Comparison of ENCODE assay signal across 23 cellular contexts in genomic region chr3:59850352-59850870, GRCh38.
"Had no signal": no experiment of that assay in that cellular context is flagged by ENCODE, and none has a peak within 500 bp of the region (broad histone marks: within the 10 kb centered on the region; RNA-seq: fewer than 3 reads in every experiment).

No MANE protein-coding gene starts in this region.

- DNase-seq: effector memory CD8-positive, alpha-beta T cell; esophagus squamous epithelium; foreskin fibroblast; glutamatergic neuron; immature natural killer cell; left colon; naive thymus-derived CD4-positive, alpha-beta T cell; posterior cingulate gyrus; sigmoid colon; stimulated activated CD4-positive, alpha-beta T cell treated with anti-CD3 and anti-CD28 coated beads, Interleukin-2, amount 100 ng/mL, for 24 hours; stimulated activated CD4-positive, alpha-beta T cell treated with anti-CD3 and anti-CD28 coated beads, Interleukin-4, amount 100 ng/mL, for 4 hours; stimulated activated naive B cell treated with anti-CD40 and anti-IgM and Interleukin-4, amounts not matched to agents 10 μg/mL and 1 μg/mL and 100 μg/mL, for 72 hours; stimulated activated naive CD8-positive, alpha-beta T cell treated with anti-CD3 and anti-CD28 coated beads, Interleukin-15, amount 100 ng/mL, for 72 hours; testis; upper lobe of right lung had no signal

- H3K27ac Mint-ChIP-seq: dendritic cell treated with granulocyte-macrophage colony-stimulating factor and Interleukin-4, amounts not matched to agents 40 ng/mL and 50 ng/mL, for 4 days; effector memory CD8-positive, alpha-beta T cell; immature natural killer cell; naive thymus-derived CD4-positive, alpha-beta T cell; stimulated activated naive B cell treated with anti-CD40 and anti-IgM and Interleukin-4, amounts not matched to agents 10 μg/mL and 1 μg/mL and 100 μg/mL, for 72 hours had no signal

- ATAC-seq: effector memory CD8-positive, alpha-beta T cell; gastroesophageal sphincter; left colon; naive thymus-derived CD4-positive, alpha-beta T cell; stimulated activated naive B cell treated with anti-CD40 and anti-IgM and Interleukin-4, amounts not matched to agents 10 μg/mL and 1 μg/mL and 100 μg/mL, for 72 hours; stimulated activated naive CD8-positive, alpha-beta T cell treated with anti-CD3 and anti-CD28 coated beads, Interleukin-15, amount 100 ng/mL, for 72 hours; upper lobe of right lung had no signal

- H3K4me1 Mint-ChIP-seq: immature natural killer cell; stimulated activated naive CD8-positive, alpha-beta T cell treated with anti-CD3 and anti-CD28 coated beads, Interleukin-15, amount 100 ng/mL, for 72 hours had no signal

- H3K27me3 ChIP-seq: esophagus squamous epithelium, gastroesophageal sphincter, neutrophil, right atrium auricular region, sigmoid colon, testis, tibial nerve, upper lobe of right lung, vagina had no signal

- H3K4me3 ChIP-seq: esophagus squamous epithelium, gastroesophageal sphincter, right atrium auricular region, sigmoid colon, skin epidermis, testis, tibial nerve, upper lobe of right lung, vagina had no signal

- H3K27ac ChIP-seq: esophagus squamous epithelium, gastroesophageal sphincter, neutrophil, right atrium auricular region, sigmoid colon, skin epidermis, testis, tibial nerve, upper lobe of right lung, vagina had no signal

- H3K9me3 ChIP-seq: esophagus squamous epithelium, gastroesophageal sphincter, neutrophil, testis, upper lobe of right lung, vagina had no signal

- H3K27me3 Mint-ChIP-seq: dendritic cell treated with granulocyte-macrophage colony-stimulating factor and Interleukin-4, amounts not matched to agents 40 ng/mL and 50 ng/mL, for 4 days; effector memory CD8-positive, alpha-beta T cell; naive thymus-derived CD4-positive, alpha-beta T cell; stimulated activated naive B cell treated with anti-CD40 and anti-IgM and Interleukin-4, amounts not matched to agents 10 μg/mL and 1 μg/mL and 100 μg/mL, for 72 hours; stimulated activated naive CD8-positive, alpha-beta T cell treated with anti-CD3 and anti-CD28 coated beads, Interleukin-15, amount 100 ng/mL, for 72 hours had no signal

- H3K36me3 ChIP-seq: esophagus squamous epithelium, gastroesophageal sphincter, neutrophil, right atrium auricular region, sigmoid colon, tibial nerve, upper lobe of right lung, vagina had no signal

- H3K4me3 Mint-ChIP-seq: dendritic cell treated with granulocyte-macrophage colony-stimulating factor and Interleukin-4, amounts not matched to agents 40 ng/mL and 50 ng/mL, for 4 days; effector memory CD8-positive, alpha-beta T cell; immature natural killer cell; naive thymus-derived CD4-positive, alpha-beta T cell; stimulated activated naive B cell treated with anti-CD40 and anti-IgM and Interleukin-4, amounts not matched to agents 10 μg/mL and 1 μg/mL and 100 μg/mL, for 72 hours; stimulated activated naive CD8-positive, alpha-beta T cell treated with anti-CD3 and anti-CD28 coated beads, Interleukin-15, amount 100 ng/mL, for 72 hours had no signal

- FAIRE-seq: keratinocyte had no signal

- H3K4me1 ChIP-seq: esophagus squamous epithelium, gastroesophageal sphincter, right atrium auricular region, sigmoid colon, testis, tibial nerve, upper lobe of right lung, vagina had no signal
